8 cellular contexts compared by ENCODE assay signal in the genomic region with DNA sequence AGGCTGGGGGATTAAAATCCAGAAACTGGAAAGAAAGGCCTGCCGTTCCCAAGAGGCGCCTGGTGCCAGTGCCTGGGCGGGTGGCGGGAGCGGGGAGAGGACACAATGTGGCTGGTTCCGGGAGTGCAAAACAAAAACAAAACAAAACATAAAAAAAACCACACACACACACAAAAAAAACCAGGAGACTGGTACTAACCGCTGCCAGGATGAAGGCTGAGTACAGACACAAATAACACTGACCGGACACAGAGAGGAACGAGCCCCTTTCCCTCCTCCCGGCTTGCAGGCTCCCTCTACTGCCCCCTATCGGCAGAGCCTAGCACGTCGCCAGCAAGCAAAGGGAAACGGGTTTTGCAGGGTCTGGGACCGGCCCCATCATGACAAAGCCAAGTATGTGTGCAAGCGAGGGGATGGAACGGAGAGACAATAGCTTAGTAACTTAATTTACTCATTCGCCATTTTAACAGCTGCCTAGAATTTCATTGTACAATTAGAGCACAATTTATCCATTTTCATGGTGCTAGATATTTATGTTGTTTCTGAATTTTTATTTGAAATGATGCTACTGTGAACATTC. TPM values are rescaled to one million over a fixed set of nuclear protein-coding genes. Genes with fewer than 3 reads are reported as not detected.
DNase-seq lines count a peak whose midpoint lies in the region; ATAC-seq and TF ChIP-seq lines count a peak whose summit lies in the region.

No MANE protein-coding gene starts in this region.

- no peaks in the 10 kb centered on the region for H3K9me3 Mint-ChIP-seq in activated CD4-positive, alpha-beta memory T cell treated with anti-CD3 and anti-CD28 coated beads for 36 hours

- peak overlapping the region; percentile 47 for H3K4me3 ChIP-seq in AG04450 (ENCODE audit: low read depth, low read length)

- H3K4me1 Mint-ChIP-seq in activated CD4-positive, alpha-beta memory T cell treated with anti-CD3 and anti-CD28 coated beads for 36 hours (ENCODE audit: low read depth) = peaks cover 12% of the 10 kb centered on the region

- no peaks in the 10 kb centered on the region for H3K9me3 ChIP-seq in AG04450 (ENCODE audit: control insufficient read depth, insufficient read depth, low read length)

- intact Hi-C loops in activated CD4-positive, alpha-beta memory T cell treated with anti-CD3 and anti-CD28 coated beads for 36 hours (cut with micrococcal nuclease) = loop anchor here (1.0 to 5.0 kb wide), 3 partner anchors 75 to 300 kb away; a partner anchor contains a TSS

- no peaks in the 10 kb centered on the region for H3K27me3 Mint-ChIP-seq in activated CD4-positive, alpha-beta memory T cell treated with anti-CD3 and anti-CD28 coated beads for 36 hours

- H3K4me3 Mint-ChIP-seq in activated CD4-positive, alpha-beta memory T cell treated with anti-CD3 and anti-CD28 coated beads for 36 hours = peak overlapping the region; percentile 65

- DNase-seq in AG04450 (ENCODE audit: low read depth, low spot score) = peak; percentile 37
- DNase-seq in NCI-H748 (lab: John Stamatoyannopoulos, UW; ENCODE audit: unreplicated experiment) = peak; percentile 98
- peak; percentile 89 for DNase-seq in activated CD4-positive, alpha-beta memory T cell treated with anti-CD3 and anti-CD28 coated beads for 36 hours
- peak; percentile 70 for DNase-seq in effector CD4-positive, alpha-beta T cell
- DNase-seq in lung microvascular endothelial cell (ENCODE audit: low read depth in 2 of 2) = peak; percentile 85 to 92
- DNase-seq in stimulated activated CD4-positive, alpha-beta T cell treated with anti-CD3 and anti-CD28 coated beads, TNF-alpha, amount 100 ng/mL, for 24 hours (ENCODE audit: low read depth in 3 of 3) = peak; percentile 68 to 76 (median 72)

- ATAC-seq in GM18519 (IDR thresholded peaks at IDR 0.05; ENCODE audit: low FRiP score, unreplicated experiment) = peak; percentile 79
- ATAC-seq in HG03139 (IDR thresholded peaks at IDR 0.05; ENCODE audit: unreplicated experiment) = peak; percentile 76

- no peak overlapping the region for H3K27ac ChIP-seq in AG04450 (ENCODE audit: low read depth, low read length)

- CTCF ChIA-PET in AG04450 (lab: Charles Lee) = interaction anchor here (0.6 to 5.0 kb wide), 91 partner anchors 9 to 1319 kb away, joined by 3 to 110 read pairs (median 4); a partner anchor contains a TSS
- CTCF ChIA-PET in activated CD4-positive, alpha-beta memory T cell treated with anti-CD3 and anti-CD28 coated beads for 36 hours (lab: Charles Lee) = interaction anchor here (0.6 to 7.3 kb wide), 41 partner anchors 9 to 534 kb away, joined by 3 to 170 read pairs (median 4); a partner anchor contains a TSS

- H3K27me3 ChIP-seq in AG04450 (ENCODE audit: control insufficient read depth, insufficient read depth, low read length) = peaks cover 3% of the 10 kb centered on the region

- POLR2A ChIA-PET in AG04450 (lab: Yijun Ruan, JAX) = no interaction called here
- POLR2A ChIA-PET in activated CD4-positive, alpha-beta memory T cell treated with anti-CD3 and anti-CD28 coated beads for 36 hours (lab: Charles Lee) = no interaction called here

- peak; percentile 97 for TF ChIP-seq CTCF in AG04450 (IDR thresholded peaks at IDR 0.05; ENCODE audit: low read depth, low read length)

- H3K36me3 Mint-ChIP-seq in activated CD4-positive, alpha-beta memory T cell treated with anti-CD3 and anti-CD28 coated beads for 36 hours = no peaks in the 10 kb centered on the region

- no peak overlapping the region for H3K27ac Mint-ChIP-seq in activated CD4-positive, alpha-beta memory T cell treated with anti-CD3 and anti-CD28 coated beads for 36 hours

RNA-seq across cellular contexts. Expression of a gene that starts 17.9 kb away (rescaled TPM):
- polyA plus RNA-seq in AG04450 (2011; rRNA removed) = 43.8 and 59.8 TPM in 2 replicates
- 22.0 and 42.0 TPM in 2 replicates for polyA minus RNA-seq in AG04450 (2011; rRNA and poly(A)+ RNA removed)
- 10 to 100 TPM; 53.5 to 60.6 TPM for total RNA-seq in activated CD4-positive, alpha-beta memory T cell treated with anti-CD3 and anti-CD28 coated beads for 36 hours
- total RNA-seq in lung microvascular endothelial cell = 63.7 and 71.0 TPM in 2 replicates

Comparison
In these comparisons a context has a peak if more than half of its experiments do, and no peak if none do; other contexts are left out.
1. DNase-seq: peak in every context shown above with its lines; median percentile 98 in NCI-H748; 89 in activated CD4-positive, alpha-beta memory T cell treated with anti-CD3 and anti-CD28 coated beads for 36 hours; 88 in lung microvascular endothelial cell; 72 in stimulated activated CD4-positive, alpha-beta T cell treated with anti-CD3 and anti-CD28 coated beads, TNF-alpha, amount 100 ng/mL, for 24 hours; 70 in effector CD4-positive, alpha-beta T cell; 37 in AG04450.